1 cellular context compared by ENCODE assay signal in the genomic region with DNA sequence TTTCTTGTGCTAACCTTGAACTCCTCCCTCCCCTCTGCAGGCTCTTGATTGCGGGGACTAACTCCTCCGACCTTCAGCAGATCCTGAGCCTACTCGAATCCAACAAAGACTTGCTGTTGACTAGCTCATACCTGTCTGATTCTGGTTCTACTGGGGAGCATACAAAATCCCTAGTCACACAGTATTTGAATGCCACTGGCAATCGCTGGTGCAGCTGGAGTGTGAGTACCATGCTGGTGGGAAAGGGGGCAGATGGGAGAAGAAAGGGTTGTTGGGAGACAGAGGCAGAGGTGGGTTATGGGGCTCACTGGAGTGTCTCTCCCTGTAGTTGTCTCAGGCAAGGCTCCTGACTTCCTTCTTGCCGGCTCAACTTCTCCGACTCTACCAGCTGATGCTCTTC.
TF ChIP-seq lines count a peak whose summit lies in the region.

No MANE protein-coding gene starts in this region.

TF ChIP-seq in H1, 55 proteins besides CTCF, POLR2A, EP300 and RAD21:
- TF ChIP-seq CBX5 (IDR thresholded peaks at IDR 0.05; ENCODE audit: low read depth, low read length) = no peak
- TF ChIP-seq EZH2 (IDR thresholded peaks at IDR 0.05; ENCODE audit: low read depth, low read length, severe bottlenecking) = no peak
- no peak for TF ChIP-seq HDAC6 (IDR thresholded peaks at IDR 0.05; ENCODE audit: low read depth, low read length)
- TF ChIP-seq CBX8 (IDR thresholded peaks at IDR 0.05; ENCODE audit: borderline replicate concordance, low read depth, low read length) = no peak
- no peak for TF ChIP-seq ZNF274 (IDR thresholded peaks at IDR 0.05; ENCODE audit: borderline replicate concordance, extremely low read depth, low read length)
- TF ChIP-seq SIN3A (conservative IDR thresholded peaks at IDR 0.05 in 1 of 2, IDR thresholded peaks at IDR 0.05 in 1 of 2; ENCODE audit: low read depth in 1 of 2, low read length in 2 of 2) = no peak
- peak; percentile 55 for TF ChIP-seq POLR2AphosphoS5 (IDR thresholded peaks at IDR 0.05; ENCODE audit: low read depth, low read length)
- TF ChIP-seq SP2 (IDR thresholded peaks at IDR 0.05; ENCODE audit: low read length) = no peak
